ENCODE assay signal across 11 cellular contexts in the genomic region with DNA sequence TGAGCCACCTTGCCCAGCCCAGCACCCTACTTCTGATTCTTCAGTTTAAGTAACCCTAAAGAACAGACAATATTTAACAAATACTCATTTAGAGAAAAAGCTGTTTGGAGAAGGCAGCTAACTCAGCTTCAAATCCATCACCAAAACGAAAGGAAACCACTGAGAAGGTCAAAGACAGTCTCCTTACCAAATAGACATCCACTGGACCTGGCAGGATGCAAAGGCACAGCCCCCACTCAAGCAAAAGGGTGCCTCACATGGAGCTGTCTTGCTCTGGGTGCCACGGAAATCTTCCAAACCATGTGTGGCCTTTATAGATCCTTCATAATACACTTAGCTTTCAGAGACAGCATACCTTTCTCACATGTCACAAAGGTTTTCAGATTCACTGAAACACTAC.
A peak's percentile ranks its signal among the peaks of the same experiment; 100 is the strongest.
DNase-seq lines count a peak whose midpoint lies in the region; ATAC-seq lines count a peak whose summit lies in the region.
"Had no signal": no experiment of that assay in that cellular context is flagged by ENCODE, and none has a peak within 500 bp of the region (broad histone marks: within the 10 kb centered on the region; RNA-seq: fewer than 3 reads in every experiment).

No MANE protein-coding gene starts in this region.

- no peaks in the 10 kb centered on the region for H3K27me3 Mint-ChIP-seq in activated naive CD4-positive, alpha-beta T cell treated with anti-CD3 and anti-CD28 coated beads, Interleukin-2, amount 10 ng/mL, durations not matched to agents 7 days and 5 days
- H3K27me3 Mint-ChIP-seq in activated CD4-positive, alpha-beta memory T cell treated with anti-CD3 and anti-CD28 coated beads, Interleukin-2, amount 10 ng/mL, durations not matched to agents 7 days and 5 days: no peaks in the 10 kb centered on the region
- no peaks in the 10 kb centered on the region for H3K27me3 Mint-ChIP-seq in stimulated activated naive B cell treated with anti-CD40 and anti-IgM and Interleukin-4, amounts not matched to agents 10 μg/mL and 1 μg/mL and 100 μg/mL, for 72 hours
- H3K27me3 Mint-ChIP-seq: T-cell had no signal

- CTCF ChIA-PET in activated naive CD4-positive, alpha-beta T cell treated with anti-CD3 and anti-CD28 coated beads, Interleukin-2, amount 10 ng/mL, durations not matched to agents 7 days and 5 days (lab: Charles Lee): interaction anchor here (0.7 to 2.0 kb wide), 5 partner anchors 12 to 91 kb away, joined by 3 to 5 read pairs (median 4); no protein-coding TSS in a partner anchor
- CTCF ChIA-PET in activated CD4-positive, alpha-beta memory T cell treated with anti-CD3 and anti-CD28 coated beads, Interleukin-2, amount 10 ng/mL, durations not matched to agents 7 days and 5 days (lab: Charles Lee): interaction anchor here (1.1 to 1.4 kb wide), 4 partner anchors 20 to 197 kb away, joined by 3 to 6 read pairs (median 3); no protein-coding TSS in a partner anchor

- peak overlapping the region; percentile 86 for H3K27ac Mint-ChIP-seq in activated naive CD4-positive, alpha-beta T cell treated with anti-CD3 and anti-CD28 coated beads, Interleukin-2, amount 10 ng/mL, durations not matched to agents 7 days and 5 days
- H3K27ac Mint-ChIP-seq in activated CD4-positive, alpha-beta memory T cell treated with anti-CD3 and anti-CD28 coated beads, Interleukin-2, amount 10 ng/mL, durations not matched to agents 7 days and 5 days: peak overlapping the region; percentile 69
- H3K27ac Mint-ChIP-seq in stimulated activated naive B cell treated with anti-CD40 and anti-IgM and Interleukin-4, amounts not matched to agents 10 μg/mL and 1 μg/mL and 100 μg/mL, for 72 hours: peak overlapping the region; percentile 81

- POLR2A ChIA-PET in activated CD4-positive, alpha-beta memory T cell treated with anti-CD3 and anti-CD28 coated beads, Interleukin-2, amount 10 ng/mL, durations not matched to agents 7 days and 5 days (lab: Charles Lee): interaction anchor here (0.8 to 3.4 kb wide), 7 partner anchors 10 to 60 kb away, joined by 3 to 12 read pairs (median 4); no protein-coding TSS in a partner anchor

- H3K4me1 Mint-ChIP-seq in activated naive CD4-positive, alpha-beta T cell treated with anti-CD3 and anti-CD28 coated beads, Interleukin-2, amount 10 ng/mL, durations not matched to agents 7 days and 5 days: peaks cover 55% of the 10 kb centered on the region
- peaks cover 55% of the 10 kb centered on the region for H3K4me1 Mint-ChIP-seq in activated CD4-positive, alpha-beta memory T cell treated with anti-CD3 and anti-CD28 coated beads, Interleukin-2, amount 10 ng/mL, durations not matched to agents 7 days and 5 days
- peaks cover 37 to 69% of the 10 kb centered on the region in 2 donors for H3K4me1 Mint-ChIP-seq in stimulated activated naive B cell treated with anti-CD40 and anti-IgM and Interleukin-4, amounts not matched to agents 10 μg/mL and 1 μg/mL and 100 μg/mL, for 72 hours

- no peak overlapping the region for H3K4me3 Mint-ChIP-seq in activated naive CD4-positive, alpha-beta T cell treated with anti-CD3 and anti-CD28 coated beads, Interleukin-2, amount 10 ng/mL, durations not matched to agents 7 days and 5 days
- no peak overlapping the region for H3K4me3 Mint-ChIP-seq in activated CD4-positive, alpha-beta memory T cell treated with anti-CD3 and anti-CD28 coated beads, Interleukin-2, amount 10 ng/mL, durations not matched to agents 7 days and 5 days
- H3K4me3 Mint-ChIP-seq in stimulated activated naive B cell treated with anti-CD40 and anti-IgM and Interleukin-4, amounts not matched to agents 10 μg/mL and 1 μg/mL and 100 μg/mL, for 72 hours: no peak overlapping the region
- H3K4me3 Mint-ChIP-seq: T-cell had no signal

- peaks cover 55% of the 10 kb centered on the region for H3K36me3 Mint-ChIP-seq in activated naive CD4-positive, alpha-beta T cell treated with anti-CD3 and anti-CD28 coated beads, Interleukin-2, amount 10 ng/mL, durations not matched to agents 7 days and 5 days
- peaks cover 40% of the 10 kb centered on the region for H3K36me3 Mint-ChIP-seq in activated CD4-positive, alpha-beta memory T cell treated with anti-CD3 and anti-CD28 coated beads, Interleukin-2, amount 10 ng/mL, durations not matched to agents 7 days and 5 days (ENCODE audit: low read depth)
- peaks cover 21 to 39% of the 10 kb centered on the region in 2 donors for H3K36me3 Mint-ChIP-seq in stimulated activated naive B cell treated with anti-CD40 and anti-IgM and Interleukin-4, amounts not matched to agents 10 μg/mL and 1 μg/mL and 100 μg/mL, for 72 hours

- H3K9me3 Mint-ChIP-seq in activated naive CD4-positive, alpha-beta T cell treated with anti-CD3 and anti-CD28 coated beads, Interleukin-2, amount 10 ng/mL, durations not matched to agents 7 days and 5 days: no peaks in the 10 kb centered on the region
- no peaks in the 10 kb centered on the region for H3K9me3 Mint-ChIP-seq in activated CD4-positive, alpha-beta memory T cell treated with anti-CD3 and anti-CD28 coated beads, Interleukin-2, amount 10 ng/mL, durations not matched to agents 7 days and 5 days
- no peaks in the 10 kb centered on the region for H3K9me3 Mint-ChIP-seq in stimulated activated naive B cell treated with anti-CD40 and anti-IgM and Interleukin-4, amounts not matched to agents 10 μg/mL and 1 μg/mL and 100 μg/mL, for 72 hours
- H3K9me3 Mint-ChIP-seq: T-cell had no signal

- DNase-seq in activated naive CD4-positive, alpha-beta T cell treated with anti-CD3 and anti-CD28 coated beads, Interleukin-2, amount 10 ng/mL, durations not matched to agents 7 days and 5 days: no peak
- no peak for DNase-seq in activated naive CD4-positive, alpha-beta T cell treated with anti-CD3 and anti-CD28 coated beads, Interleukin-2, amount 50 U/mL, for 16 hours
- no peak for DNase-seq in activated CD4-positive, alpha-beta memory T cell treated with anti-CD3 and anti-CD28 coated beads, Interleukin-2, amount 10 ng/mL, durations not matched to agents 7 days and 5 days
- no peak for DNase-seq in left ventricle myocardium superior
- no peak for DNase-seq in stimulated activated naive B cell treated with anti-CD40 and anti-IgM and Interleukin-4, amounts not matched to agents 10 μg/mL and 1 μg/mL and 100 μg/mL, for 72 hours
- DNase-seq in NCI-H2029 (lab: John Stamatoyannopoulos, UW): no peak
- DNase-seq: Karpas-422, NCI-H2107 had no signal

- ATAC-seq in left ventricle myocardium superior (peak; percentile 27), HG03432 (IDR thresholded peaks at IDR 0.05; ENCODE audit: unreplicated experiment) (no peak), HG03045 (IDR thresholded peaks at IDR 0.05; ENCODE audit: unreplicated experiment) (no peak)
- no peak for ATAC-seq in stimulated activated naive B cell treated with anti-CD40 and anti-IgM and Interleukin-4, amounts not matched to agents 10 μg/mL and 1 μg/mL and 100 μg/mL, for 72 hours (replicated peaks)

- intact Hi-C loops in left ventricle myocardium superior (cut with micrococcal nuclease): no loop called here
